Comparison of ENCODE assay signal across 1 cellular context in the genomic region with DNA sequence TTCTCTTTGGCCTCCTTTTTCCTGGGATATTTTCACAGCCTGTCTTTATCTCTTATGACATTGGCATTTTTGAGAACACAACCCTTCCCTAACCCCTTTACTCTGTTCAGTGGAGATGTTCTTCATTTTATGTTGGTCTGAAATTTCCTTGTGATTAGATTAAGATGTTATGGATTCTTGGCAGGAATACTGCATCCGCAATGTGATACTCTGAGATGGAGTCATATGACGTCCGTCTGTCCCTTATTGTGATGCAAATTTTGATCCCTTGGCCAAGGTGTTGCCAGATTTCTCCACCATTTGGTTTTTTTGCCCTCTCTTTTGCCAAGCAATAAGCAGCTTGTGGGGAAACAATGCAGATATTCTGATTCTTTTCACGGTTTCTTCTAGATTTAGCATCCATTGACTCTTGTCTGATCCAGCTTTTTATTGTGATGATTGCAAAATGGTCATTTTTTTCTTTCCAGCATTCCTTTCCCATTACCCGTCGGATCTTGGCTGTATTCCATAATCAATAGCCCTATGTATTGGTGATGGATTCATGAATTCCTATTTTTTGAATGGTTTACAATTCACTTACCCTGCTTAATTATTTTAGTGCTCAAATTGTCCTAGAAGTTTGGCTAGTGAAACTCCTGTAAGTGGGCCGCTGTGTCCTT.
TF ChIP-seq lines count a peak whose summit lies in the region.

No MANE protein-coding gene starts in this region.

TF ChIP-seq in H1, 55 proteins besides CTCF, POLR2A, EP300 and RAD21:
- no peak for TF ChIP-seq SP1 (IDR thresholded peaks at IDR 0.05; ENCODE audit: low read depth, low read length)
- TF ChIP-seq YY1 (IDR thresholded peaks at IDR 0.05; ENCODE audit: low read depth, low read length): no peak
- no peak for TF ChIP-seq RNF2 (IDR thresholded peaks at IDR 0.05; ENCODE audit: borderline replicate concordance, low read depth, low read length, missing control alignments, poor library complexity, severe bottlenecking)
- TF ChIP-seq GTF2F1 (IDR thresholded peaks at IDR 0.05; ENCODE audit: borderline replicate concordance, low read depth, low read length): no peak
- TF ChIP-seq BACH1 (IDR thresholded peaks at IDR 0.05; ENCODE audit: low read length): no peak
- TF ChIP-seq CREB1 (IDR thresholded peaks at IDR 0.05): peak; percentile 54; the same call in 1 of the 2 replicates
- TF ChIP-seq TEAD4 (IDR thresholded peaks at IDR 0.05; ENCODE audit: low read depth, low read length): no peak
- peak; percentile 80 for TF ChIP-seq POU5F1 (IDR thresholded peaks at IDR 0.05; ENCODE audit: low read depth, low read length)
TF ChIP-seq in H1: peak in this region for 2.
